8 cellular contexts compared by ENCODE assay signal in the genomic region with DNA sequence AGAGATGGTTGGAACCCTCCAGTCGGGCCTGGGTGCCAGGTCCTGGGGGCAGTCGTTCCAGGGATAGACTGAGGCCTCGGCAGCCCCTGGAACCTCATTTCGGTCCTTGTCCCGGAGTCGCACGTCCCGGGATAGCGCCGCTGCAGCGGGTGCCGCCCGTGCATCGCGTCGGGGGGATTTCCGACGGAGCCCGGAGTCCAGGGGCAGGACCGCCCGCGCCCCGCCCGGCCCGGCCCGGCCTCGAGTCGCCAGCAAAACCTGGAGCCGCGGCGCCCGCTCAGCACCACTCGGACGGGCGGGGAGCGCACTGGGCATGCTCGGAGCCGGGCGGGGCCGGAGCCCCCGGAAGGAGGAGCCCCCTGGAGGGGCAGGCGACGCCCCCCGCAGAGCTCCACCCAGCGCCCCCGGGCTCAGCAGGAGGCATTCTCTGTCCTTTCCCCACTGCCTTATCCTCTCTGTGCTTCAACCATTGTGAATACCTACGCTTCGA. TPM values are rescaled to one million over a fixed set of nuclear protein-coding genes. Genes with fewer than 3 reads are reported as not detected.
DNase-seq lines count a peak whose midpoint lies in the region; ATAC-seq and TF ChIP-seq lines count a peak whose summit lies in the region.

No MANE protein-coding gene starts in this region.

- H3K4me1 Mint-ChIP-seq in endothelial cell (ENCODE audit: unreplicated experiment), result peaks cover 12% of the 10 kb centered on the region
- peaks cover 20% of the 10 kb centered on the region for H3K4me1 Mint-ChIP-seq in mesothelial cell of epicardium
- peaks cover 6% of the 10 kb centered on the region for H3K4me1 Mint-ChIP-seq in activated T-cell treated with anti-CD3 and anti-CD28 coated beads, Interleukin-2, amount 50 U/mL, for 24 hours (ENCODE audit: low read depth)

- H3K9me3 Mint-ChIP-seq in endothelial cell (ENCODE audit: unreplicated experiment) (no peaks in the 10 kb centered on the region), mesothelial cell of epicardium (no peaks in the 10 kb centered on the region)
- no peaks in the 10 kb centered on the region for H3K9me3 Mint-ChIP-seq in activated T-cell treated with anti-CD3 and anti-CD28 coated beads, Interleukin-2, amount 50 U/mL, for 24 hours

- CTCF ChIA-PET in AG04450 (lab: Charles Lee), result no interaction called here

- H3K27me3 Mint-ChIP-seq in endothelial cell (ENCODE audit: unreplicated experiment) (peaks cover 29% of the 10 kb centered on the region), mesothelial cell of epicardium (ENCODE audit: low read depth) (peaks cover 88% of the 10 kb centered on the region)
- H3K27me3 Mint-ChIP-seq in activated T-cell treated with anti-CD3 and anti-CD28 coated beads, Interleukin-2, amount 50 U/mL, for 24 hours, result peaks cover 67% of the 10 kb centered on the region

- no peak for ATAC-seq in GM18519 (IDR thresholded peaks at IDR 0.05; ENCODE audit: low FRiP score, unreplicated experiment)
- no peak for ATAC-seq in GM18517 (IDR thresholded peaks at IDR 0.05; ENCODE audit: unreplicated experiment)

- H3K27ac ChIP-seq in AG04450 (ENCODE audit: low read depth, low read length), result no peak overlapping the region

- no peak overlapping the region for H3K27ac Mint-ChIP-seq in endothelial cell (ENCODE audit: unreplicated experiment)
- no peak overlapping the region for H3K27ac Mint-ChIP-seq in mesothelial cell of epicardium
- H3K27ac Mint-ChIP-seq in activated T-cell treated with anti-CD3 and anti-CD28 coated beads, Interleukin-2, amount 50 U/mL, for 24 hours, result no peak overlapping the region

- peak overlapping the region; percentile 42 for H3K4me3 ChIP-seq in AG04450 (ENCODE audit: low read depth, low read length)

- no peaks in the 10 kb centered on the region; the same call in 1 of the 2 replicates for H3K9me3 ChIP-seq in AG04450 (ENCODE audit: control insufficient read depth, insufficient read depth, low read length)

- H3K27me3 ChIP-seq in AG04450 (ENCODE audit: control insufficient read depth, insufficient read depth, low read length), result peaks cover 61% of the 10 kb centered on the region

- DNase-seq in AG04450 (ENCODE audit: low read depth, low spot score) (no peak), NCI-H2029 treated with DMSO at 0.1 percent for 48 hours (lab: John Stamatoyannopoulos, UW) (peak; percentile 10), endothelial cell (ENCODE audit: low spot score) (peak; percentile 26), mesothelial cell of epicardium (ENCODE audit: low spot score in 2 of 2, unreplicated experiment in 2 of 2) (peak; percentile 37 to 58), NCI-H2107 treated with DMSO at 0.1 percent for 48 hours (lab: John Stamatoyannopoulos, UW; ENCODE audit: unreplicated experiment) (no peak)
- DNase-seq in activated T-cell treated with anti-CD3 and anti-CD28 coated beads, Interleukin-2, amount 50 U/mL, for 24 hours, result no peak

- H3K4me3 Mint-ChIP-seq in endothelial cell (ENCODE audit: unreplicated experiment) (peak overlapping the region; percentile 37), mesothelial cell of epicardium (peak overlapping the region; percentile 65)
- no peak overlapping the region for H3K4me3 Mint-ChIP-seq in activated T-cell treated with anti-CD3 and anti-CD28 coated beads, Interleukin-2, amount 50 U/mL, for 24 hours

- H3K36me3 Mint-ChIP-seq in endothelial cell (ENCODE audit: low read depth, unreplicated experiment) (peaks cover 11% of the 10 kb centered on the region), mesothelial cell of epicardium (no peaks in the 10 kb centered on the region)
- no peaks in the 10 kb centered on the region for H3K36me3 Mint-ChIP-seq in activated T-cell treated with anti-CD3 and anti-CD28 coated beads, Interleukin-2, amount 50 U/mL, for 24 hours (ENCODE audit: low read depth)

- POLR2A ChIA-PET in AG04450 (lab: Yijun Ruan, JAX), result no interaction called here

- TF ChIP-seq CTCF in AG04450 (IDR thresholded peaks at IDR 0.05; ENCODE audit: low read depth, low read length) (no peak), endothelial cell (IDR thresholded peaks at IDR 0.05; ENCODE audit: unreplicated experiment) (no peak), mesothelial cell of epicardium (IDR thresholded peaks at IDR 0.05; ENCODE audit: unreplicated experiment) (no peak)

RNA-seq across cellular contexts. Expression of a gene that starts 1.6 kb away (rescaled TPM):
- 1.4 and 1.7 TPM in 2 replicates for polyA plus RNA-seq in AG04450 (2011; rRNA removed)
- 1.1 and 1.8 TPM in 2 replicates for polyA minus RNA-seq in AG04450 (2011; rRNA and poly(A)+ RNA removed)
- total RNA-seq in endothelial cell (ENCODE audit: unreplicated experiment) (0.62 TPM), mesothelial cell of epicardium (6.2 to 7.5 TPM (median 6.8 TPM) in 3 replicates)

Comparison
In these comparisons a context has a peak if more than half of its experiments do, and no peak if none do; other contexts are left out.
1. DNase-seq: peak in NCI-H2029 treated with DMSO at 0.1 percent for 48 hours (single experiment), endothelial cell (single experiment) and mesothelial cell of epicardium (2 of 2); none in AG04450 (single experiment), activated T-cell treated with anti-CD3 and anti-CD28 coated beads, Interleukin-2, amount 50 U/mL, for 24 hours (single experiment) and NCI-H2107 treated with DMSO at 0.1 percent for 48 hours (single experiment).